Comparison of ENCODE assay signal across 13 cellular contexts in genomic region chr7:157158400-157158799, GRCh38. TPM values are rescaled to one million over a fixed set of nuclear protein-coding genes. Genes with fewer than 3 reads are reported as not detected.
DNase-seq lines count a peak whose midpoint lies in the region; ATAC-seq, FAIRE-seq and TF ChIP-seq lines count a peak whose summit lies in the region.
"Had no signal": no experiment of that assay in that cellular context is flagged by ENCODE, and none has a peak within 500 bp of the region (broad histone marks: within the 10 kb centered on the region; RNA-seq: fewer than 3 reads in every experiment).

No MANE protein-coding gene starts in this region.

- H3K9me1 ChIP-seq in endothelial cell of umbilical vein (replicated peaks; ENCODE audit: control insufficient read depth, extremely low read depth, insufficient read depth, low read length), result no peaks in the 10 kb centered on the region

- no peaks in the 10 kb centered on the region for H3K9me3 Mint-ChIP-seq in activated T-helper 1 cell treated with anti-CD3 and anti-CD28 coated beads, Interleukin-12 subunit alpha, Interleukin-12 subunit beta, Interleukin-2, Interleukin-4 antibody, amounts not matched to agents 30 ng/mL and 10 ng/mL and 1 ng/mL, durations not matched to agents 14 hours and 24 hours and 36 hours
- H3K9me3 Mint-ChIP-seq: T-helper 1 cell treated with Interleukin-12 subunit alpha and Interleukin-12 subunit beta and Interleukin-4 antibody, amounts not matched to agents 30 μg/mL and 1 μg/mL, for 36 hours had no signal

- TF ChIP-seq CTCF in endothelial cell of umbilical vein (IDR thresholded peaks at IDR 0.05; ENCODE audit: extremely low read depth in 1 of 2, insufficient read depth in 1 of 2, low read depth in 1 of 2, low read length in 2 of 2), result no peak

- H3K9me3 ChIP-seq in GM23248 (ENCODE audit: low read depth) (no peaks in the 10 kb centered on the region), endothelial cell of umbilical vein (replicated peaks; ENCODE audit: control insufficient read depth, insufficient read depth, low read length) (no peaks in the 10 kb centered on the region)
- H3K9me3 ChIP-seq: BE2C, thyroid gland had no signal

- intact Hi-C loops in endothelial cell of umbilical vein (cut with micrococcal nuclease) (loop anchor here (2.0 kb wide), 1 partner anchor 18 kb away; no protein-coding TSS in a partner anchor), left colon (cut with DNase I, micrococcal nuclease) (no loop called here)
- intact Hi-C loops in activated T-helper 1 cell treated with anti-CD3 and anti-CD28 coated beads, Interleukin-12 subunit alpha, Interleukin-12 subunit beta, Interleukin-2, Interleukin-4 antibody, amounts not matched to agents 30 ng/mL and 10 ng/mL and 1 ng/mL, durations not matched to agents 14 hours and 24 hours and 36 hours (cut with micrococcal nuclease), result no loop called here

- no peak overlapping the region for H3K9ac ChIP-seq in GM23248
- H3K9ac ChIP-seq in endothelial cell of umbilical vein (replicated peaks; ENCODE audit: extremely low read depth, insufficient read depth, low read length), result no peak overlapping the region

- in situ Hi-C loops in GM23248 (cut with MboI), result no loop called here

- H3K27me3 ChIP-seq in GM23248 (replicated peaks; ENCODE audit: insufficient read depth) (no peaks in the 10 kb centered on the region), endothelial cell of umbilical vein (ENCODE audit: control insufficient read depth in 2 of 2, insufficient read depth in 2 of 2, low read length in 2 of 2) (no peaks in the 10 kb centered on the region)
- H3K27me3 ChIP-seq: BE2C, thyroid gland had no signal

- 35 to 36% methylated on average over 4 of the region's 4 CpGs for WGBS in GM23248 (ENCODE audit: low coverage in 1 of 2, low lambda C conversion rate in 2 of 2, missing lambda C conversion rate in 2 of 2), 2 experiments

- H3K4me2 ChIP-seq in GM23248 (ENCODE audit: unreplicated experiment) (peak overlapping the region; percentile 4), endothelial cell of umbilical vein (ENCODE audit: insufficient read depth, low read length) (peak overlapping the region; percentile 78)

- CTCF ChIA-PET in endothelial cell of umbilical vein (lab: Charles Lee), result interaction anchor here (0.7 to 1.4 kb wide), 8 partner anchors 8 to 186 kb away, joined by 3 to 4 read pairs (median 3); no protein-coding TSS in a partner anchor

- H3K36me3 ChIP-seq in GM23248 (ENCODE audit: low read depth) (no peaks in the 10 kb centered on the region), endothelial cell of umbilical vein (ENCODE audit: control insufficient read depth in 2 of 2, extremely low read depth in 1 of 2, insufficient read depth in 2 of 2, low read length in 2 of 2) (no peaks in the 10 kb centered on the region)
- H3K36me3 ChIP-seq: BE2C, thyroid gland had no signal

- no TSS peak for BruUV-seq in endothelial cell of umbilical vein (replicated peaks; lab: Mats Ljungman, UMichigan)

- DNase-seq in GM23248 (peak; percentile 20), NCI-H748 treated with DMSO at 0.1 percent for 48 hours (lab: John Stamatoyannopoulos, UW) (peak; percentile 28), endothelial cell of umbilical vein (ENCODE audit: low read depth, low spot score) (peak; percentile 82), pons (ENCODE audit: low spot score) (peak; percentile 95), left colon (no peak)
- no peak for DNase-seq in activated T-helper 1 cell treated with anti-CD3 and anti-CD28 coated beads, Interleukin-12 subunit alpha, Interleukin-12 subunit beta, Interleukin-2, Interleukin-4 antibody, amounts not matched to agents 30 ng/mL and 10 ng/mL and 1 ng/mL, durations not matched to agents 14 hours and 24 hours and 36 hours (ENCODE audit: low spot score)
- DNase-seq: BE2C, NCI-H345, thyroid gland had no signal

- H3K9me2 ChIP-seq in GM23248 (ENCODE audit: insufficient read depth), result no peaks in the 10 kb centered on the region

- H3K27ac ChIP-seq in GM23248, result no peak overlapping the region
- peak overlapping the region; percentile 54 for H3K27ac ChIP-seq in endothelial cell of umbilical vein (ENCODE audit: insufficient read depth, low read depth, low read length)
- H3K27ac ChIP-seq: thyroid gland had no signal

- peak; percentile 48 for FAIRE-seq in endothelial cell of umbilical vein (lab: Jason Lieb, UNC)
- FAIRE-seq: RCC 7860 had no signal

- POLR2A ChIA-PET in endothelial cell of umbilical vein (lab: Charles Lee), result no interaction called here

- H3K36me3 Mint-ChIP-seq in activated T-helper 1 cell treated with anti-CD3 and anti-CD28 coated beads, Interleukin-12 subunit alpha, Interleukin-12 subunit beta, Interleukin-2, Interleukin-4 antibody, amounts not matched to agents 30 ng/mL and 10 ng/mL and 1 ng/mL, durations not matched to agents 14 hours and 24 hours and 36 hours (ENCODE audit: low read depth), result peaks cover 3% of the 10 kb centered on the region

- no peak overlapping the region for H3K4me3 Mint-ChIP-seq in activated T-helper 1 cell treated with anti-CD3 and anti-CD28 coated beads, Interleukin-12 subunit alpha, Interleukin-12 subunit beta, Interleukin-2, Interleukin-4 antibody, amounts not matched to agents 30 ng/mL and 10 ng/mL and 1 ng/mL, durations not matched to agents 14 hours and 24 hours and 36 hours
- H3K4me3 Mint-ChIP-seq: T-helper 1 cell treated with Interleukin-12 subunit alpha and Interleukin-12 subunit beta and Interleukin-4 antibody, amounts not matched to agents 30 μg/mL and 1 μg/mL, for 36 hours had no signal

- H3K27me3 Mint-ChIP-seq in activated T-helper 1 cell treated with anti-CD3 and anti-CD28 coated beads, Interleukin-12 subunit alpha, Interleukin-12 subunit beta, Interleukin-2, Interleukin-4 antibody, amounts not matched to agents 30 ng/mL and 10 ng/mL and 1 ng/mL, durations not matched to agents 14 hours and 24 hours and 36 hours (ENCODE audit: insufficient read depth), result no peaks in the 10 kb centered on the region

- H3K27ac Mint-ChIP-seq in activated T-helper 1 cell treated with anti-CD3 and anti-CD28 coated beads, Interleukin-12 subunit alpha, Interleukin-12 subunit beta, Interleukin-2, Interleukin-4 antibody, amounts not matched to agents 30 ng/mL and 10 ng/mL and 1 ng/mL, durations not matched to agents 14 hours and 24 hours and 36 hours, result no peak overlapping the region
- H3K27ac Mint-ChIP-seq: T-helper 1 cell treated with Interleukin-12 subunit alpha and Interleukin-12 subunit beta and Interleukin-4 antibody, amounts not matched to agents 30 μg/mL and 1 μg/mL, for 36 hours had no signal

- ATAC-seq in left colon, result no peak
- no peak for ATAC-seq in GM21390 (IDR thresholded peaks at IDR 0.05; ENCODE audit: unreplicated experiment)
- no peak for ATAC-seq in GM18858 (IDR thresholded peaks at IDR 0.05; ENCODE audit: unreplicated experiment)

- H3K79me2 ChIP-seq in GM23248 (ENCODE audit: insufficient read depth), result peaks cover 100% of the 10 kb centered on the region
- peaks cover 90% of the 10 kb centered on the region for H3K79me2 ChIP-seq in endothelial cell of umbilical vein (ENCODE audit: control insufficient read depth, insufficient read depth, low read length)

- TF ChIP-seq POLR2A in endothelial cell of umbilical vein (IDR thresholded peaks at IDR 0.05; ENCODE audit: low read depth, low read length), result no peak

- H3K4me1 Mint-ChIP-seq in activated T-helper 1 cell treated with anti-CD3 and anti-CD28 coated beads, Interleukin-12 subunit alpha, Interleukin-12 subunit beta, Interleukin-2, Interleukin-4 antibody, amounts not matched to agents 30 ng/mL and 10 ng/mL and 1 ng/mL, durations not matched to agents 14 hours and 24 hours and 36 hours (ENCODE audit: low read depth), result peaks cover 10% of the 10 kb centered on the region

- dilution Hi-C loops in endothelial cell of umbilical vein (cut with MboI; ENCODE audit: extremely low pct_ligation_motif_present, low sequenced_read_pairs), result no loop called here

- H3K4me1 ChIP-seq in GM23248 (ENCODE audit: insufficient read depth), result 0 out of 2 replicates have a peak, but pooled peaks cover 9% of the 10 kb centered on the region
- H3K4me1 ChIP-seq in endothelial cell of umbilical vein (ENCODE audit: control insufficient read depth, extremely low read depth, insufficient read depth, low read length), result peaks cover 17% of the 10 kb centered on the region

- no peak overlapping the region for H2AFZ ChIP-seq in GM23248
- H2AFZ ChIP-seq in endothelial cell of umbilical vein (ENCODE audit: low read depth, low read length), result no peak overlapping the region

- H3K4me3 ChIP-seq in GM23248 (no peak overlapping the region), endothelial cell of umbilical vein (replicated peaks in 1 of 3; ENCODE audit: insufficient read depth in 1 of 3, low read depth in 1 of 3, low read length in 3 of 3) (peak overlapping the region in 1 of 3 experiments; percentile 29)
- H3K4me3 ChIP-seq: thyroid gland had no signal

- H3F3A ChIP-seq in GM23248 (ENCODE audit: insufficient read depth), result 0 out of 2 replicates have a peak, but pooled peaks cover under 1% of the 10 kb centered on the region

- H4K20me1 ChIP-seq in GM23248 (ENCODE audit: insufficient read depth) (peaks cover 24% of the 10 kb centered on the region; the same call in 1 of the 2 replicates), endothelial cell of umbilical vein (replicated peaks; ENCODE audit: control insufficient read depth, extremely low read depth, insufficient read depth, low read length) (peaks cover 12% of the 10 kb centered on the region)

TF ChIP-seq in endothelial cell of umbilical vein, 7 proteins besides CTCF, POLR2A, EP300 and RAD21:
- no peak for TF ChIP-seq MAX (IDR thresholded peaks at IDR 0.05; ENCODE audit: insufficient read depth, insufficient read length)
- TF ChIP-seq JUN (IDR thresholded peaks at IDR 0.05; ENCODE audit: borderline replicate concordance, insufficient read depth, insufficient read length, low read depth), result peak; percentile 36

RNA-seq across cellular contexts. Expression of gene UBE3C, which starts 19.7 kb away (rescaled TPM):
- total RNA-seq in GM23248 (2014; rRNA removed; shearing (Covaris generic)), result 92.4 and 92.7 TPM in 2 replicates
- 30.8 and 32.1 TPM in 2 replicates for polyA plus RNA-seq in GM23248 (2016; fragmentation: Nextera tagmentation; extraction: Ambion mirVana)
- total RNA-seq in endothelial cell of umbilical vein, result 75.9 and 77.3 TPM in 2 replicates
- polyA plus RNA-seq in endothelial cell of umbilical vein, result 38.0 and 45.1 TPM in 2 replicates
- 38.7 and 41.0 TPM in 2 replicates for polyA plus RNA-seq in endothelial cell of umbilical vein (2011; cell fraction: cytosol; rRNA removed)
- 55.7 and 69.9 TPM in 2 replicates for polyA plus RNA-seq in endothelial cell of umbilical vein (2011; cell fraction: nucleus; rRNA removed)
- polyA plus RNA-seq in endothelial cell of umbilical vein (2012), result 47.7 and 63.2 TPM in 2 replicates
- 93.1 and 94.1 TPM in 2 replicates for polyA minus RNA-seq in endothelial cell of umbilical vein
- 54.3 TPM for polyA minus RNA-seq in endothelial cell of umbilical vein (2011; cell fraction: cytosol; rRNA and poly(A)+ RNA removed)
- polyA minus RNA-seq in endothelial cell of umbilical vein (2011; cell fraction: nucleus; rRNA and poly(A)+ RNA removed), result 88.0 and 120 TPM in 2 replicates
- total RNA-seq in left colon, result 10 to 100 TPM; 54.4 to 71.8 TPM
- total RNA-seq in activated T-helper 1 cell treated with anti-CD3 and anti-CD28 coated beads, Interleukin-12 subunit alpha, Interleukin-12 subunit beta, Interleukin-2, Interleukin-4 antibody, amounts not matched to agents 30 ng/mL and 10 ng/mL and 1 ng/mL, durations not matched to agents 14 hours and 24 hours and 36 hours, result 91.5 and 95.8 TPM in 2 replicates

Comparison
In these comparisons a context has a peak if more than half of its experiments do, and no peak if none do; other contexts are left out.
1. DNase-seq: peak in GM23248 (single experiment), NCI-H748 treated with DMSO at 0.1 percent for 48 hours (single experiment), endothelial cell of umbilical vein (single experiment) and pons (single experiment); none in left colon (0 of 2) and activated T-helper 1 cell treated with anti-CD3 and anti-CD28 coated beads, Interleukin-12 subunit alpha, Interleukin-12 subunit beta, Interleukin-2, Interleukin-4 antibody, amounts not matched to agents 30 ng/mL and 10 ng/mL and 1 ng/mL, durations not matched to agents 14 hours and 24 hours and 36 hours (single experiment).